Comparison of ENCODE assay signal across 19 cellular contexts in the genomic region with DNA sequence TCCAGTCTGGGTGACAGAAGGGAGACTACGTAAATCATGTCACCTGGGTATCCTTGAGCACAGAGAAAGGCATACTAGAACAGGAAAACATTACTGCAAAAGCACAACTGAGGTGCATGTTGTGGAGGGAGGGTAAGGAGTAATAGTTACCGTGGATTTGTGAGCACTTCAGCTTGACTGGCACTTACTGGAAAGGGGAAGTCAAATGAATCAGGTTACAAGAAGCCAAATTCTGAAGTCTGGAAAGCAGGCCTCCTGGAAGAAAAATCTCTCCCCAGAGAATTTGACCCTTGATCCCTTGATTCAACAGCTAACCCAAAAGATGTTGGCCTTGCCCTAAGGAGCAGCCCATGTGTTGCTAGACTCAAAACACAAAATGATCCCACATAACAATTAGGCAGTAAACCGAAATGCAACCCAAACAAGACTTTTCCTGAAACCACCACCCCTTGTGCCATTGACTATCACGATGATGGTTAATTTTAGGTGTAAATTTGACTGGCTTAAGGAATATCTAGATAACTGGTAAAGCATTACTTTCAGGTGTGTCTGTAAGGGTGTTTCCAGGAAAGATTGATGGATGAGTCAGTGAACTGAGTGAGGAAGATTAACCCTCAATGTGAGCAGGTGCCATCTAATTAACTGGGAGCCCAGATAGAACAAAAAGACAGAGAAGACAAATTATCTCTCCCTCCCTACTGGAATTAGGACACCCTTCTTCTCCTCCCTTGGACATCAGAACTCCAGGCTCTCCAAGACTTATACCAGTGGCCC.
DNase-seq lines count a peak whose midpoint lies in the region; ATAC-seq, FAIRE-seq and TF ChIP-seq lines count a peak whose summit lies in the region.
"Had no signal": no experiment of that assay in that cellular context is flagged by ENCODE, and none has a peak within 500 bp of the region (broad histone marks: within the 10 kb centered on the region; RNA-seq: fewer than 3 reads in every experiment).

No MANE protein-coding gene starts in this region.

- H3K36me3 Mint-ChIP-seq in Caco-2 (ENCODE audit: insufficient read depth, unreplicated experiment): no peaks in the 10 kb centered on the region
- H3K36me3 Mint-ChIP-seq: CD8-positive, alpha-beta memory T cell had no signal

- in situ Hi-C loops in K562 (cut with MboI): no loop called here

- no peaks in the 10 kb centered on the region for H3K27me3 Mint-ChIP-seq in Caco-2 (ENCODE audit: insufficient read depth, unreplicated experiment)
- H3K27me3 Mint-ChIP-seq: CD8-positive, alpha-beta memory T cell had no signal

- TF ChIP-seq EP300 in K562 (IDR thresholded peaks at IDR 0.05; ENCODE audit: low read length): no peak

- TF ChIP-seq CTCF in Caco-2 (IDR thresholded peaks at IDR 0.05; ENCODE audit: insufficient read depth in 1 of 2, low read depth in 1 of 2, low read length in 1 of 2, severe bottlenecking in 1 of 2, unreplicated experiment in 1 of 2): no peak
- TF ChIP-seq CTCF in K562 (IDR thresholded peaks at IDR 0.05 in 2 of 3, conservative IDR thresholded peaks at IDR 0.05 in 1 of 3; ENCODE audit: insufficient read depth in 2 of 3, low read depth in 1 of 3, low read length in 3 of 3): no peak
- no peak for TF ChIP-seq CTCF in foreskin keratinocyte (conservative IDR thresholded peaks at IDR 0.05)
- TF ChIP-seq CTCF in foreskin fibroblast (IDR thresholded peaks at IDR 0.05; ENCODE audit: low read depth, low read length): no peak

- peak overlapping the region; percentile 16 for H3K27ac Mint-ChIP-seq in Caco-2 (ENCODE audit: unreplicated experiment)
- H3K27ac Mint-ChIP-seq: CD8-positive, alpha-beta memory T cell had no signal

- no peak overlapping the region for H3K4me3 Mint-ChIP-seq in Caco-2 (ENCODE audit: unreplicated experiment)
- H3K4me3 Mint-ChIP-seq: CD8-positive, alpha-beta memory T cell had no signal

- H2AFZ ChIP-seq in K562 (ENCODE audit: low read depth, low read length): no peak overlapping the region
- H2AFZ ChIP-seq: GM23248 had no signal

- peaks cover 4% of the 10 kb centered on the region; the same call in 2 of the 3 replicates for H3K79me2 ChIP-seq in K562 (ENCODE audit: control insufficient read depth, insufficient read depth, low read length)

- H3K9me3 Mint-ChIP-seq in Caco-2 (ENCODE audit: unreplicated experiment): no peaks in the 10 kb centered on the region

- no peak for TF ChIP-seq RAD21 in K562 (CRISPR knock-in tag; conservative IDR thresholded peaks at IDR 0.05 in 1 of 2, IDR thresholded peaks at IDR 0.05 in 1 of 2)

- no peak for TF ChIP-seq POLR2A in K562 (conservative IDR thresholded peaks at IDR 0.05)

- H3K27ac ChIP-seq in K562 (ENCODE audit: extremely low read depth, low read depth, low read length): no peak overlapping the region
- no peak overlapping the region for H3K27ac ChIP-seq in foreskin keratinocyte
- H3K27ac ChIP-seq: BLaER1 treated with 17β-estradiol and CSF1 and Interleukin-3, amounts not matched to agents 10 nM and 100 nM; GM23248; SK-N-MC had no signal

- ATAC-seq in K562 (no peak), foreskin keratinocyte (peak; percentile 57), Right ventricle myocardium superior (ENCODE audit: poor library complexity) (no peak)
- ATAC-seq: Right ventricle myocardium inferior had no signal

- CTCF ChIA-PET in Caco-2 (lab: Charles Lee) (no interaction called here), K562 (lab: Yijun Ruan, JAX; ENCODE audit: low intra/inter-chr PET ratio) (no interaction called here)

- no peak overlapping the region for H3K9ac ChIP-seq in K562 (ENCODE audit: insufficient read depth in 1 of 2, low read depth in 2 of 2, low read length in 2 of 2)
- H3K9ac ChIP-seq: BLaER1 treated with 17β-estradiol and CSF1 and Interleukin-3, amounts not matched to agents 10 nM and 100 nM; GM23248 had no signal

- H3K36me3 ChIP-seq in Caco-2 (ENCODE audit: control insufficient read depth, insufficient read depth, low read length) (no peaks in the 10 kb centered on the region), K562 (ENCODE audit: control insufficient read depth, insufficient read depth, low read length) (no peaks in the 10 kb centered on the region)
- H3K36me3 ChIP-seq: BLaER1 treated with 17β-estradiol and CSF1 and Interleukin-3, amounts not matched to agents 10 nM and 100 nM had no signal

- H3K4me1 Mint-ChIP-seq in Caco-2 (ENCODE audit: low read depth, unreplicated experiment): no peaks in the 10 kb centered on the region
- H3K4me1 Mint-ChIP-seq: CD8-positive, alpha-beta memory T cell had no signal

- intact Hi-C loops in Caco-2 (cut with micrococcal nuclease; ENCODE audit: unreplicated experiment) (no loop called here), K562 (cut with micrococcal nuclease) (no loop called here), Right ventricle myocardium superior (cut with DNase I) (no loop called here)

- H3K9me3 ChIP-seq in Caco-2 (no peaks in the 10 kb centered on the region), K562 (replicated peaks; ENCODE audit: control insufficient read depth, insufficient read depth, low read depth, low read length) (no peaks in the 10 kb centered on the region)
- H3K9me3 ChIP-seq: BLaER1 treated with 17β-estradiol and CSF1 and Interleukin-3, amounts not matched to agents 10 nM and 100 nM had no signal

- H3K4me3 ChIP-seq in Caco-2 (ENCODE audit: low read depth, low read length): no peak overlapping the region
- H3K4me3 ChIP-seq in K562: no peak overlapping the region
- H3K4me3 ChIP-seq in foreskin fibroblast (ENCODE audit: low read depth in 1 of 2, low read length in 2 of 2): no peak overlapping the region
- H3K4me3 ChIP-seq: BLaER1 treated with 17β-estradiol and CSF1 and Interleukin-3, amounts not matched to agents 10 nM and 100 nM; GM23248; SK-N-MC had no signal

- H4K20me1 ChIP-seq in K562 (replicated peaks; ENCODE audit: control insufficient read depth, insufficient read depth, low read length): no peaks in the 10 kb centered on the region
- H4K20me1 ChIP-seq: BLaER1 treated with 17β-estradiol and CSF1 and Interleukin-3, amounts not matched to agents 10 nM and 100 nM had no signal

- H3K9me1 ChIP-seq in K562 (ENCODE audit: control insufficient read depth, insufficient read depth, low read length): no peaks in the 10 kb centered on the region

- H3K27me3 ChIP-seq in Caco-2 (replicated peaks; ENCODE audit: control insufficient read depth, insufficient read depth, low read length) (no peaks in the 10 kb centered on the region), K562 (ENCODE audit: control insufficient read depth in 2 of 2, insufficient read depth in 2 of 2, low read length in 2 of 2) (no peaks in the 10 kb centered on the region), foreskin keratinocyte (no peaks in the 10 kb centered on the region)
- H3K27me3 ChIP-seq: BLaER1 treated with 17β-estradiol and CSF1 and Interleukin-3, amounts not matched to agents 10 nM and 100 nM had no signal

- no peak for FAIRE-seq in K562 (lab: Jason Lieb, UNC)
- FAIRE-seq: A204.1, GM12891, GM18507 had no signal

- H3K4me1 ChIP-seq in Caco-2: no peaks in the 10 kb centered on the region
- no peaks in the 10 kb centered on the region; a peak in 1 of 5 replicates for H3K4me1 ChIP-seq in K562 (replicated peaks in 1 of 2; ENCODE audit: control insufficient read depth in 2 of 2, insufficient read depth in 2 of 2, low read length in 2 of 2)
- H3K4me1 ChIP-seq in foreskin keratinocyte: no peaks in the 10 kb centered on the region
- H3K4me1 ChIP-seq: BLaER1 treated with 17β-estradiol and CSF1 and Interleukin-3, amounts not matched to agents 10 nM and 100 nM had no signal

- WGBS in K562 (ENCODE audit: insufficient coverage, low coverage, missing lambda C conversion rate): 61% methylated on average over 4 of the region's 4 CpGs

- no peak overlapping the region for H3K4me2 ChIP-seq in K562 (ENCODE audit: insufficient read depth, low read length)
- H3K4me2 ChIP-seq: BLaER1 treated with 17β-estradiol and CSF1 and Interleukin-3, amounts not matched to agents 10 nM and 100 nM had no signal

- DNase-seq in Caco-2 (no peak), M059J (ENCODE audit: low read depth) (peak; percentile 22), K562 (ENCODE audit: extremely low read depth in 1 of 4, low spot score in 3 of 4) (no peak), foreskin keratinocyte (no peak), foreskin fibroblast (no peak), Right ventricle myocardium superior (no peak)
- DNase-seq in activated T-cell treated with anti-CD3 and anti-CD28 coated beads, Interleukin-2, amount 50 U/mL, for 48 hours: no peak
- DNase-seq: CD8-positive, alpha-beta memory T cell; GF-D8; GM23248; NCI-H1436 treated with DMSO at 0.1 percent for 48 hours; NCI-H2081; NCI-H510A treated with DMSO at 0.1 percent for 48 hours had no signal

- no TSS peak for BruUV-seq in Caco-2 (replicated peaks; lab: Mats Ljungman, UMichigan)
- no TSS peak for BruUV-seq in K562 (replicated peaks; lab: Mats Ljungman, UMichigan)

- POLR2A ChIA-PET in Caco-2 (lab: Charles Lee) (no interaction called here), K562 (lab: Yijun Ruan, JAX) (no interaction called here)

TF ChIP-seq in K562, 482 proteins besides CTCF, POLR2A, EP300 and RAD21 (continues in another document):
- TF ChIP-seq GABPB1 (CRISPR knock-in tag; IDR thresholded peaks at IDR 0.05) (no peak), CBFA2T3 (IDR thresholded peaks at IDR 0.05) (0 out of 2 replicates have a peak, but pooled peaks have one; percentile 15), STAG1 (CRISPR knock-in tag; IDR thresholded peaks at IDR 0.05; ENCODE audit: borderline replicate concordance) (no peak), ZNF121 (CRISPR knock-in tag; conservative IDR thresholded peaks at IDR 0.05) (no peak), EHMT2 (IDR thresholded peaks at IDR 0.05) (no peak)
- TF ChIP-seq, protein P1, sequence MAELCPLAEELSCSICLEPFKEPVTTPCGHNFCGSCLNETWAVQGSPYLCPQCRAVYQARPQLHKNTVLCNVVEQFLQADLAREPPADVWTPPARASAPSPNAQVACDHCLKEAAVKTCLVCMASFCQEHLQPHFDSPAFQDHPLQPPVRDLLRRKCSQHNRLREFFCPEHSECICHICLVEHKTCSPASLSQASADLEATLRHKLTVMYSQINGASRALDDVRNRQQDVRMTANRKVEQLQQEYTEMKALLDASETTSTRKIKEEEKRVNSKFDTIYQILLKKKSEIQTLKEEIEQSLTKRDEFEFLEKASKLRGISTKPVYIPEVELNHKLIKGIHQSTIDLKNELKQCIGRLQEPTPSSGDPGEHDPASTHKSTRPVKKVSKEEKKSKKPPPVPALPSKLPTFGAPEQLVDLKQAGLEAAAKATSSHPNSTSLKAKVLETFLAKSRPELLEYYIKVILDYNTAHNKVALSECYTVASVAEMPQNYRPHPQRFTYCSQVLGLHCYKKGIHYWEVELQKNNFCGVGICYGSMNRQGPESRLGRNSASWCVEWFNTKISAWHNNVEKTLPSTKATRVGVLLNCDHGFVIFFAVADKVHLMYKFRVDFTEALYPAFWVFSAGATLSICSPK (IDR thresholded peaks at IDR 0.05; ENCODE audit: borderline replicate concordance): no peak
